ENCODE assay signal across 9 cellular contexts in genomic region chr18:51051105-51051712, GRCh38. TPM values are rescaled to one million over a fixed set of nuclear protein-coding genes. Genes with fewer than 3 reads are reported as not detected.
DNase-seq lines count a peak whose midpoint lies in the region; ATAC-seq, FAIRE-seq and TF ChIP-seq lines count a peak whose summit lies in the region.
"Had no signal": no experiment of that assay in that cellular context is flagged by ENCODE, and none has a peak within 500 bp of the region (broad histone marks: within the 10 kb centered on the region; RNA-seq: fewer than 3 reads in every experiment).

No MANE protein-coding gene starts in this region.

- H3K27me3 Mint-ChIP-seq in CD14-positive monocyte (ENCODE audit: low read depth in 3 of 3), result no peaks in the 10 kb centered on the region
- H3K27me3 Mint-ChIP-seq in activated CD8-positive, alpha-beta T cell treated with anti-CD3 and anti-CD28 coated beads, Interleukin-2, amount 10 ng/mL, durations not matched to agents 7 days and 5 days (ENCODE audit: low read depth), result no peaks in the 10 kb centered on the region

- no peak overlapping the region for H3K4me3 Mint-ChIP-seq in CD14-positive monocyte
- no peak overlapping the region for H3K4me3 Mint-ChIP-seq in activated CD8-positive, alpha-beta T cell treated with anti-CD3 and anti-CD28 coated beads, Interleukin-2, amount 10 ng/mL, durations not matched to agents 7 days and 5 days

- POLR2A ChIA-PET in activated CD8-positive, alpha-beta T cell treated with anti-CD3 and anti-CD28 coated beads, Interleukin-2, amount 10 ng/mL, durations not matched to agents 7 days and 5 days (lab: Charles Lee), result interaction anchor here (1.1 kb wide), 1 partner anchor 173 kb away, joined by 3 read pairs; no protein-coding TSS in a partner anchor

- peaks cover 0 to 69% (median 18%) of the 10 kb centered on the region in 6 donors for H3K4me1 ChIP-seq in spleen
- H3K4me1 ChIP-seq: SJSA1 had no signal

- CTCF ChIA-PET in activated CD8-positive, alpha-beta T cell treated with anti-CD3 and anti-CD28 coated beads, Interleukin-2, amount 10 ng/mL, durations not matched to agents 7 days and 5 days (lab: Charles Lee), result interaction anchor here (0.6 to 3.3 kb wide), 25 partner anchors 9 to 233 kb away, joined by 3 to 41 read pairs (median 4); partner anchors contain the start of genes ME2, MRO and SMAD4

- intact Hi-C loops in CD14-positive monocyte (cut with micrococcal nuclease) (loop anchor here (2.0 to 5.0 kb wide), 2 partner anchors 229 to 232 kb away; partner anchors contain the start of gene MRO (in 1 of the 2)), left ventricle myocardium superior (cut with micrococcal nuclease) (no loop called here), spleen (cut with DNase I; ENCODE audit: low total_unique reads) (loop anchor here (5.0 kb wide), 1 partner anchor 229 kb away; the partner anchor contains the start of gene MRO)

- peaks cover 8% of the 10 kb centered on the region for H3K4me1 Mint-ChIP-seq in CD14-positive monocyte
- peaks cover 23% of the 10 kb centered on the region for H3K4me1 Mint-ChIP-seq in activated CD8-positive, alpha-beta T cell treated with anti-CD3 and anti-CD28 coated beads, Interleukin-2, amount 10 ng/mL, durations not matched to agents 7 days and 5 days (ENCODE audit: low read depth)

- no peak overlapping the region for H3K27ac ChIP-seq in spleen
- H3K27ac ChIP-seq: SJSA1 had no signal

- TF ChIP-seq CTCF in CD14-positive monocyte (IDR thresholded peaks at IDR 0.05) (peak; percentile 88), spleen (IDR thresholded peaks at IDR 0.05 in 8 of 11, conservative IDR thresholded peaks at IDR 0.05 in 3 of 11) (peak; percentile 19 to 81 (median 67))

- peak; percentile 80 for FAIRE-seq in GM18507 (lab: Jason Lieb, UNC)

- no peak for TF ChIP-seq POLR2A in spleen (IDR thresholded peaks at IDR 0.05)

- 42 to 57% (median 51%) methylated on average over 2 of the region's 2 CpGs for WGBS in spleen, 5 donors

- H3K27ac Mint-ChIP-seq in CD14-positive monocyte, result peak overlapping the region in 4 of 7 donors; percentile 10 to 79 (median 40)
- H3K27ac Mint-ChIP-seq in activated CD8-positive, alpha-beta T cell treated with anti-CD3 and anti-CD28 coated beads, Interleukin-2, amount 10 ng/mL, durations not matched to agents 7 days and 5 days, result no peak overlapping the region

- peaks cover 0 to 81% (median 40%) of the 10 kb centered on the region in 6 donors for H3K36me3 ChIP-seq in spleen

- no peaks in the 10 kb centered on the region for H3K9me3 ChIP-seq in spleen
- H3K9me3 ChIP-seq: SJSA1 had no signal

- H3K9me3 Mint-ChIP-seq in CD14-positive monocyte, result no peaks in the 10 kb centered on the region
- no peaks in the 10 kb centered on the region for H3K9me3 Mint-ChIP-seq in activated CD8-positive, alpha-beta T cell treated with anti-CD3 and anti-CD28 coated beads, Interleukin-2, amount 10 ng/mL, durations not matched to agents 7 days and 5 days (ENCODE audit: insufficient read depth)

- ATAC-seq in HG02981 (IDR thresholded peaks at IDR 0.05; ENCODE audit: unreplicated experiment), result peak; percentile 79
- peak; percentile 90 for ATAC-seq in activated CD8-positive, alpha-beta T cell treated with anti-CD3 and anti-CD28 coated beads, Interleukin-2, amount 10 ng/mL, durations not matched to agents 7 days and 5 days
- ATAC-seq in left ventricle myocardium superior, result peak; percentile 82

- H3K4me3 ChIP-seq in spleen, result no peak overlapping the region
- H3K4me3 ChIP-seq: SJSA1 had no signal

- DNase-seq in CD14-positive monocyte (ENCODE audit: low spot score) (no peak), GM18507 (ENCODE audit: extremely low spot score, insufficient read length, low read depth) (no peak), NCI-H2196 (lab: John Stamatoyannopoulos, UW; ENCODE audit: unreplicated experiment) (peak; percentile 61), left ventricle myocardium superior (no peak), spleen (no peak), T1000 (lab: John Stamatoyannopoulos, UW) (no peak)
- peak; percentile 41 for DNase-seq in activated CD8-positive, alpha-beta T cell treated with anti-CD3 and anti-CD28 coated beads, Interleukin-2, amount 10 ng/mL, durations not matched to agents 7 days and 5 days

- H3K36me3 Mint-ChIP-seq in CD14-positive monocyte, result peaks cover 42 to 57% of the 10 kb centered on the region in 2 donors
- H3K36me3 Mint-ChIP-seq in activated CD8-positive, alpha-beta T cell treated with anti-CD3 and anti-CD28 coated beads, Interleukin-2, amount 10 ng/mL, durations not matched to agents 7 days and 5 days (ENCODE audit: low read depth), result peaks cover 54% of the 10 kb centered on the region

- no peaks in the 10 kb centered on the region for H3K27me3 ChIP-seq in spleen (replicated peaks in 1 of 7)
- H3K27me3 ChIP-seq: SJSA1 had no signal

RNA-seq across cellular contexts. Expression of gene SMAD4, which starts 21.2 kb away (rescaled TPM):
- polyA plus RNA-seq in CD14-positive monocyte (10 to 100 TPM; 21.0 to 29.1 TPM), spleen (10 to 100 TPM in 1 of 3 donors, 1 to 10 TPM in 2; 8.9 to 14.5 (median 9.8) TPM)
- total RNA-seq in activated CD8-positive, alpha-beta T cell treated with anti-CD3 and anti-CD28 coated beads, Interleukin-2, amount 10 ng/mL, durations not matched to agents 7 days and 5 days, result 10 to 100 TPM; 76.9 to 77.6 TPM
- total RNA-seq in left ventricle myocardium superior (94.0 TPM), spleen (100 to 1,000 TPM in 4 of 7 donors, 10 to 100 TPM in 3; 84.6 to 139 (median 107) TPM)

Comparison
In these comparisons a context has a peak if more than half of its experiments do, and no peak if none do; other contexts are left out.
1. DNase-seq: peak in NCI-H2196 (single experiment) and activated CD8-positive, alpha-beta T cell treated with anti-CD3 and anti-CD28 coated beads, Interleukin-2, amount 10 ng/mL, durations not matched to agents 7 days and 5 days (single experiment); none in CD14-positive monocyte (single experiment), GM18507 (single experiment), left ventricle myocardium superior (single experiment), spleen (single experiment) and T1000 (single experiment).
2. Peak in every context shown above with its lines, with median percentiles within 50 percentile points of each other: ATAC-seq.